Comparison of ENCODE assay signal across 7 cellular contexts in genomic region chr7:67042781-67043620, GRCh38. TPM values are rescaled to one million over a fixed set of nuclear protein-coding genes. Genes with fewer than 3 reads are reported as not detected.
DNase-seq lines count a peak whose midpoint lies in the region; TF ChIP-seq lines count a peak whose summit lies in the region.
"Not testable (repeated sequence)": the region's sequence is repeated elsewhere in the genome, so short reads cannot be mapped to it uniquely, and the experiment has no call there.

No MANE protein-coding gene starts in this region.

- peak in 1 of 4 donors; percentile 13 for TF ChIP-seq EP300 in sigmoid colon (IDR thresholded peaks at IDR 0.05)

- not testable (repeated sequence) for H3K4me3 ChIP-seq in choroid plexus epithelial cell (ENCODE audit: low read depth, low read length); sigmoid colon

- peaks cover 10% of the 10 kb centered on the region for H3K4me1 Mint-ChIP-seq in glutamatergic neuron (ENCODE audit: low read depth, unreplicated experiment)

- peaks cover 2 to 33% (median 14%) of the 10 kb centered on the region in 4 donors for H3K4me1 ChIP-seq in sigmoid colon

- H3K36me3 ChIP-seq in sigmoid colon, result not testable (repeated sequence)

- H3K27ac ChIP-seq in sigmoid colon, result peak overlapping the region; percentile 57 to 73 (median 73)

- peak overlapping the region; percentile 28 for H3K4me3 Mint-ChIP-seq in glutamatergic neuron (ENCODE audit: unreplicated experiment)

- TF ChIP-seq POLR2A in sigmoid colon (IDR thresholded peaks at IDR 0.05), result not testable (repeated sequence)

- not testable (repeated sequence) for H3K9me3 ChIP-seq in sigmoid colon

- H3K27me3 ChIP-seq in sigmoid colon, result not testable (repeated sequence)

- peak overlapping the region; percentile 45 for H3K27ac Mint-ChIP-seq in glutamatergic neuron (ENCODE audit: unreplicated experiment)

- DNase-seq in Daoy (ENCODE audit: low read depth), result peak; percentile 84
- DNase-seq in NCI-H2107 treated with DMSO at 0.1 percent for 48 hours (lab: John Stamatoyannopoulos, UW; ENCODE audit: unreplicated experiment), result peak; percentile 26
- DNase-seq in SW480 (ENCODE audit: low spot score), result peak; percentile 33
- peak; percentile 81 for DNase-seq in choroid plexus epithelial cell (ENCODE audit: low read depth)
- DNase-seq in glutamatergic neuron, result not testable (repeated sequence)
- peak; percentile 90 for DNase-seq in medulla oblongata (ENCODE audit: extremely low spot score)
- DNase-seq in sigmoid colon, result peak; percentile 83

- H3K9me3 Mint-ChIP-seq in glutamatergic neuron (ENCODE audit: unreplicated experiment), result not testable (repeated sequence)

- not testable (repeated sequence) for TF ChIP-seq CTCF in choroid plexus epithelial cell (conservative IDR thresholded peaks at IDR 0.05; ENCODE audit: low read depth, low read length); glutamatergic neuron (IDR thresholded peaks at IDR 0.05; ENCODE audit: partially characterized antibody, unreplicated experiment); sigmoid colon (IDR thresholded peaks at IDR 0.05)

- not testable (repeated sequence) for H3K36me3 Mint-ChIP-seq in glutamatergic neuron (ENCODE audit: unreplicated experiment)

- intact Hi-C loops in sigmoid colon (cut with DNase I), result loop anchor here (10.0 kb wide), 1 partner anchor 262 kb away; no protein-coding TSS in a partner anchor

- WGBS in sigmoid colon, 2 donors, result 73 to 82% methylated on average over 5 of the region's 5 CpGs

- H3K27me3 Mint-ChIP-seq in glutamatergic neuron (ENCODE audit: unreplicated experiment), result not testable (repeated sequence)

RNA-seq across cellular contexts. Expression of gene TYW1, which starts 46.4 kb away (rescaled TPM):
- total RNA-seq in Daoy (2014; rRNA removed; shearing (Covaris generic)), result 34.5 and 43.1 TPM in 2 replicates
- total RNA-seq in glutamatergic neuron (ENCODE audit: unreplicated experiment) (17.7 TPM), sigmoid colon (10 to 100 TPM; 14.3 to 47.2 (median 24.0) TPM)
- 10 to 100 TPM in 1 of 3 donors, 1 to 10 TPM in 2; 3.0 to 10.7 (median 6.0) TPM for polyA plus RNA-seq in sigmoid colon

RNA-seq across cellular contexts. Expression of gene SBDS, which starts 47.6 kb away (rescaled TPM):
- total RNA-seq in Daoy (2014; rRNA removed; shearing (Covaris generic)), result 185 and 206 TPM in 2 replicates
- total RNA-seq in glutamatergic neuron (ENCODE audit: unreplicated experiment) (66.3 TPM), sigmoid colon (100 to 1,000 TPM; 116 to 190 (median 185) TPM)
- 100 to 1,000 TPM in 2 of 3 donors, 10 to 100 TPM in 1; 94.7 to 266 (median 187) TPM for polyA plus RNA-seq in sigmoid colon
